ENCODE assay signal across 32 cellular contexts in the genomic region with DNA sequence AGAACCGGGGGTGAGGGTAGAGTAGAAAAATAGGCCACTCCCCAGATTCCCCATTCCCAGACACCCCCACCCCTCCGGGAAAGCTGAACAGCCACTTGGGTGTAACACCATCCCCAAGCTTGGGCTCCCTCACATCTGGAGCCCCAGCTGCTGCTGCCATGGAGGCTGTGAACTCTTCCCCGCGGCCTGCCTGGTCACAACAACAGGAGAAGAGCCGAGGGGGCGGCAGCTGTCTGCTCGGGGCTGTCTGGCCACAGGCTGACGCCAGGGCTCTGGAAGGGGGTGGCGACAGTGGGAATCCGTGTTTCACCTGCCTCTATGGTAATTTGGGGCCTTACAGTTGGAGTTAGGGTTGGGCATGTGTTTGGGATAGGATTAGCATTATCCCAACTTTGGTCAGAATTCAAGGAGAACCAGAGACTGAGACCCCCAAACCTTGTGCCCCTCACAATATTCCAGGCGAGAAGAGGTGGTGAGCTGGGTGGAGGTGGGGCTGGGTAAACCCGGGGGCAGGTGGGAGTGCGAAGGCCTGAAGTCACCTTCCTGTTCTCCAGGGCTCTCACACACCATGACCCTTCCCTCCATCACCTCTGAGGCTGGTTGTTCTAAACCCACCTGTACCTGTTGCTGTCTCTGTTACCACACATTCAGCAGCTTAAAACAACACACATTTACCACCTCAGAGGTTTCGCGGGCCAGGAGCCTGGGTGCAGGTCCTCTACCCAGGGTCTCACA. TPM values are rescaled to one million over a fixed set of nuclear protein-coding genes. Genes with fewer than 3 reads are reported as not detected.
DNase-seq lines count a peak whose midpoint lies in the region.
"Had no signal": no experiment of that assay in that cellular context is flagged by ENCODE, and none has a peak within 500 bp of the region (broad histone marks: within the 10 kb centered on the region; RNA-seq: fewer than 3 reads in every experiment).

No MANE protein-coding gene starts in this region.

- H3K9me3 ChIP-seq in iPS-15b (ENCODE audit: control insufficient read depth, insufficient read depth, low read length) (no peaks in the 10 kb centered on the region), neuronal stem cell (replicated peaks in 1 of 2; ENCODE audit: control insufficient read depth in 2 of 2, insufficient read depth in 1 of 2, low read depth in 1 of 2, low read length in 2 of 2) (no peaks in the 10 kb centered on the region)
- H3K9me3 ChIP-seq: neutrophil, right lobe of liver had no signal

- DNase-seq in DMS 273 treated with DMSO at 0.1 percent for 48 hours (lab: John Stamatoyannopoulos, UW) = peak; percentile 14
- peak; percentile 63 for DNase-seq in H7
- no peak for DNase-seq in neuronal stem cell (ENCODE audit: low spot score)
- DNase-seq in NCI-H524 treated with DMSO at 0.1 percent for 48 hours (lab: John Stamatoyannopoulos, UW) = no peak
- no peak for DNase-seq in occipital lobe (lab: John Stamatoyannopoulos, UW)
- no peak for DNase-seq in NCI-H446 treated with DMSO at 0.1 percent for 48 hours (lab: John Stamatoyannopoulos, UW)
- DNase-seq: activated CD4-positive, alpha-beta memory T cell treated with anti-CD3 and anti-CD28 coated beads for 36 hours; activated CD4-positive, CD25-positive, alpha-beta regulatory T cell treated with anti-CD3 and anti-CD28 coated beads, Interleukin-2, amount 50 U/mL, for 72 hours; activated naive CD4-positive, alpha-beta T cell treated with Interleukin-2 at 50 U/mL for 16 hours; activated T-cell treated with anti-CD3 and anti-CD28 coated beads, Interleukin-2, amount 50 U/mL, for 72 hours; central memory CD4-positive, alpha-beta T cell; cortex of kidney; DMS53; effector memory CD4-positive, alpha-beta T cell; GM23248; hypothalamus; KG1; left lung; MG63; NCI-H1930; NCI-H526 treated with DMSO at 0.1 percent for 48 hours; right lobe of liver; stimulated activated CD4-positive, alpha-beta T cell treated with anti-CD3 and anti-CD28 coated beads, Interleukin-12 subunit alpha, Interleukin-12 subunit beta, amount 100 ng/mL, for 4 hours; stimulated activated CD4-positive, alpha-beta T cell treated with anti-CD3 and anti-CD28 coated beads, Interleukin-2, amount 100 ng/mL, for 48 hours; T-helper 2 cell had no signal

- peak overlapping the region; percentile 38 for H3K23ac ChIP-seq in neuronal stem cell (ENCODE audit: low read depth, low read length, poor library complexity)

- H3K27me3 ChIP-seq in H7 (ENCODE audit: control insufficient read depth, insufficient read depth, low read length) (no peaks in the 10 kb centered on the region), iPS-15b (ENCODE audit: control insufficient read depth, insufficient read depth, low read length) (no peaks in the 10 kb centered on the region), neuronal stem cell (ENCODE audit: control insufficient read depth in 3 of 3, insufficient read depth in 3 of 3, low read depth in 1 of 3, low read length in 3 of 3) (peaks cover 0 to 68% (median 0%) of the 10 kb centered on the region in 3 experiments)
- H3K27me3 ChIP-seq: BLaER1, MG63, right lobe of liver, tibial nerve had no signal

- H3K9ac ChIP-seq in iPS-15b (ENCODE audit: low read depth, low read length) (peak overlapping the region; percentile 37), neuronal stem cell (ENCODE audit: low read depth, low read length, poor library complexity) (peak overlapping the region; percentile 39)
- H3K9ac ChIP-seq: BLaER1, GM23248 had no signal

- peaks cover 25% of the 10 kb centered on the region for H3K4me1 ChIP-seq in iPS-15b (ENCODE audit: control insufficient read depth, insufficient read depth, low read length)
- peaks cover 0 to 31% of the 10 kb centered on the region in 2 donors for H3K4me1 ChIP-seq in neuronal stem cell (ENCODE audit: control insufficient read depth in 2 of 2, insufficient read depth in 1 of 2, low read depth in 1 of 2, low read length in 2 of 2)
- H3K4me1 ChIP-seq: left lung had no signal

- H3K4me3 ChIP-seq in H7 (ENCODE audit: insufficient read depth, low read depth, low read length) (no peak overlapping the region), iPS-15b (ENCODE audit: low read depth, low read length) (no peak overlapping the region), neuronal stem cell (ENCODE audit: low read length in 2 of 2) (no peak overlapping the region)
- H3K4me3 ChIP-seq: BLaER1, GM23248, left lung, MG63, right lobe of liver, SK-N-MC, tibial nerve had no signal

- WGBS in neuronal stem cell (ENCODE audit: extremely low coverage in 2 of 2, insufficient read length in 2 of 2, insufficient replicate concordance in 1 of 2), 2 donors = no CpG with 5 or more reads among the region's 15 CpGs

- H3K18ac ChIP-seq in neuronal stem cell (ENCODE audit: low read length) = peak overlapping the region; percentile 88

- H2AFZ ChIP-seq in neuronal stem cell (ENCODE audit: low read length) = no peak overlapping the region
- H2AFZ ChIP-seq: GM23248 had no signal

- H3K36me3 ChIP-seq in H7 (replicated peaks; ENCODE audit: control insufficient read depth, insufficient read depth, low read length) = no peaks in the 10 kb centered on the region
- no peaks in the 10 kb centered on the region for H3K36me3 ChIP-seq in iPS-15b (ENCODE audit: control insufficient read depth, insufficient read depth, low read length)
- H3K36me3 ChIP-seq in neuronal stem cell (replicated peaks in 1 of 2; ENCODE audit: control insufficient read depth in 2 of 2, insufficient read depth in 2 of 2, low read length in 2 of 2) = peaks cover 0 to 3% of the 10 kb centered on the region in 2 donors
- H3K36me3 ChIP-seq: BLaER1, left lung, MG63, neutrophil, right lobe of liver, tibial nerve had no signal

- H3K79me1 ChIP-seq in neuronal stem cell (ENCODE audit: low read depth, low read length) = peaks cover 4% of the 10 kb centered on the region

- no peak overlapping the region for H3K14ac ChIP-seq in neuronal stem cell (ENCODE audit: low read length)

- peak overlapping the region; percentile 31 for H4K8ac ChIP-seq in neuronal stem cell (ENCODE audit: low read depth, low read length)

- H2BK15ac ChIP-seq in neuronal stem cell (ENCODE audit: low read length) = peak overlapping the region; percentile 98

- H4K91ac ChIP-seq in neuronal stem cell (ENCODE audit: low read depth, low read length, poor library complexity) = peak overlapping the region; percentile 48

- H2BK120ac ChIP-seq in neuronal stem cell (ENCODE audit: low read depth, low read length) = no peak overlapping the region

- H2BK12ac ChIP-seq in neuronal stem cell (ENCODE audit: low read length) = peak overlapping the region; percentile 88

- H3K4ac ChIP-seq in neuronal stem cell (ENCODE audit: low read length) = no peak overlapping the region

- H2AK5ac ChIP-seq in neuronal stem cell (ENCODE audit: low read depth, low read length) = peak overlapping the region; percentile 99

- H3K4me2 ChIP-seq in neuronal stem cell (ENCODE audit: insufficient read depth, low read length, poor library complexity, severe bottlenecking) = peak overlapping the region; percentile 3
- H3K4me2 ChIP-seq: BLaER1 had no signal

- H2BK5ac ChIP-seq in neuronal stem cell (ENCODE audit: low read length) = peak overlapping the region; percentile 7

- no peak overlapping the region for H3K27ac ChIP-seq in neuronal stem cell (replicated peaks; ENCODE audit: low read length)
- H3K27ac ChIP-seq: BLaER1, GM23248, left lung, neutrophil, right lobe of liver, SK-N-MC had no signal

RNA-seq across cellular contexts. Expression of a gene that starts 29.7 kb away (rescaled TPM):
- 1.7 and 2.4 TPM in 2 replicates for total RNA-seq in H7 (2014; rRNA removed; shearing (Covaris generic))
- 2.9 TPM for polyA plus RNA-seq in neuronal stem cell (2013, experiment 1 of 2)
- polyA plus RNA-seq in neuronal stem cell (2013, experiment 2 of 2) = 2.8 TPM
- 17.9 TPM for total RNA-seq in occipital lobe

RNA-seq across cellular contexts. Expression of a gene that starts 50.9 kb away (rescaled TPM):
- 7.9 and 8.7 TPM in 2 replicates for total RNA-seq in H7 (2014; rRNA removed; shearing (Covaris generic))
- 29.4 TPM for polyA plus RNA-seq in neuronal stem cell (2013, experiment 1 of 2)
- 29.5 TPM for polyA plus RNA-seq in neuronal stem cell (2013, experiment 2 of 2)
- 3.3 TPM for total RNA-seq in occipital lobe
- total RNA-seq: epithelial cell of proximal tubule, glomerular endothelial cell had no signal

Comparison
In these comparisons a context has a peak if more than half of its experiments do, and no peak if none do; other contexts are left out.
1. DNase-seq: peak in DMS 273 treated with DMSO at 0.1 percent for 48 hours (single experiment) and H7 (single experiment); none in neuronal stem cell (single experiment), NCI-H524 treated with DMSO at 0.1 percent for 48 hours (single experiment), occipital lobe (single experiment) and NCI-H446 treated with DMSO at 0.1 percent for 48 hours (single experiment).